14 cellular contexts compared by ENCODE assay signal in the genomic region with DNA sequence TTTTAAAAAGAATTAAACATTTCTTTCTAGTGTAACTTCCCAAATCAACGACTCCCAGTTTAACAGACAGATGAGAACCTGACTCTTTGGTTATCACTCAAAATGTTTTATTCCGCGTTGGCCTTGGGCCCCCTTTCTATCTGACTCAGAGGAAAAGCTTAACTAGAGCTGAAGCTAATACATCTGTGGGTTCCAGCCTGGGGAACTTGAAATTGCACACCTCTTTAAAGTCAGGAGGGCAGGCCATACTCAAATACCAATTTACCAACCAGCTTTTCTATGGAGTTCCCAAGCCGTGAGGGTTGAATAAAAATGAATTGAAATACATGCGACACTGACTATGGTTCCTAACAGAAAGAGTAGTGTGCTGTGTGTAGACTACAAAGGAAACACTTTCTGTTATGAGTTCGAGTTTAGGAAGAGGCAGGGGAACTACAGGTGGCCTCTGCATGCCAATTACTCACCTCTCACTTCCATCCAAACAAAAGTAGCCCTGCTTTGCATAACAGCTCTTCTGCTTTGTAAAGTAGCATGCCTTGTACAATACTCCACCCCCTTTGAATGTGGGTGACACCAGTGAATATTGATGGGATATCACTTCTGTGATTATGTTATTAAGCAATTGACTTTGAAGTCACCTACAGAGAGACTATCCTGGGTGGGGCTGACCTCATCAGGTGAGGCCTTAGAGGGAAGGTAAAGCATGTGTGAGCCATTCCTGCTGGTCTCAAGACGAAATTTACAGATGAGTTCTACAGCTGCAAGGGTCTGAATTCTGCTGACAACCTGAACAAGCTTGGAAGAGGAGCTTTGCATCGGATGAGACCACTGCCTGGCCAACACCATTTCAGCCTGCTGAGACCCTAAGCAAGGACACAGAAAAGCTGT.
DNase-seq lines count a peak whose midpoint lies in the region; ATAC-seq and TF ChIP-seq lines count a peak whose summit lies in the region.
"Had no signal": no experiment of that assay in that cellular context is flagged by ENCODE, and none has a peak within 500 bp of the region (broad histone marks: within the 10 kb centered on the region; RNA-seq: fewer than 3 reads in every experiment).

No MANE protein-coding gene starts in this region.

- no peak for DNase-seq in coronary artery (ENCODE audit: low spot score)
- no peak for DNase-seq in activated T-helper 2 cell treated with anti-CD3 and anti-CD28 coated beads, Interferon-gamma antibody, Interleukin-2, Interleukin-4, amounts not matched to agents 10 μg/mL and 5 μg/mL and 100 μg/mL, durations not matched to agents 14 hours and 24 hours and 36 hours (ENCODE audit: low spot score)
- DNase-seq: activated CD8-positive, alpha-beta memory T cell treated with anti-CD3 and anti-CD28 coated beads, Interleukin-2, amount 50 U/mL, for 4 hours; activated naive CD8-positive, alpha-beta T cell treated with anti-CD3 and anti-CD28 coated beads, Interleukin-2, amount 50 U/mL, for 24 hours; BE2C; NCI-H187 treated with DMSO at 0.1 percent for 48 hours had no signal

- peaks cover 79% of the 10 kb centered on the region for H3K36me3 ChIP-seq in HUES48 (ENCODE audit: control insufficient read depth, insufficient read depth, low read length)

- H3K27ac ChIP-seq in HUES48 (ENCODE audit: low read depth, low read length) (peak overlapping the region; percentile 29), coronary artery (no peak overlapping the region)
- H3K27ac ChIP-seq: esophagus muscularis mucosa had no signal

- no peak overlapping the region for H3K9ac ChIP-seq in HUES48 (ENCODE audit: low read depth, low read length)

- H3K4me3 Mint-ChIP-seq in activated T-helper 2 cell treated with anti-CD3 and anti-CD28 coated beads, Interferon-gamma antibody, Interleukin-2, Interleukin-4, amounts not matched to agents 10 μg/mL and 5 μg/mL and 100 μg/mL, durations not matched to agents 14 hours and 24 hours and 36 hours (ENCODE audit: low read depth) = no peak overlapping the region
- H3K4me3 Mint-ChIP-seq: activated naive CD8-positive, alpha-beta T cell treated with anti-CD3 and anti-CD28 coated beads, Interleukin-2, amount 50 U/mL, for 24 hours; neural crest cell had no signal

- peaks cover 1% of the 10 kb centered on the region for H3K4me1 Mint-ChIP-seq in activated T-helper 2 cell treated with anti-CD3 and anti-CD28 coated beads, Interferon-gamma antibody, Interleukin-2, Interleukin-4, amounts not matched to agents 10 μg/mL and 5 μg/mL and 100 μg/mL, durations not matched to agents 14 hours and 24 hours and 36 hours (ENCODE audit: low read depth)
- H3K4me1 Mint-ChIP-seq: activated naive CD8-positive, alpha-beta T cell treated with anti-CD3 and anti-CD28 coated beads, Interleukin-2, amount 50 U/mL, for 24 hours; neural crest cell had no signal

- no peaks in the 10 kb centered on the region for H3K9me3 Mint-ChIP-seq in activated T-helper 2 cell treated with anti-CD3 and anti-CD28 coated beads, Interferon-gamma antibody, Interleukin-2, Interleukin-4, amounts not matched to agents 10 μg/mL and 5 μg/mL and 100 μg/mL, durations not matched to agents 14 hours and 24 hours and 36 hours
- H3K9me3 Mint-ChIP-seq: activated naive CD8-positive, alpha-beta T cell treated with anti-CD3 and anti-CD28 coated beads, Interleukin-2, amount 50 U/mL, for 24 hours; neural crest cell had no signal

- H3K36me3 Mint-ChIP-seq in activated T-helper 2 cell treated with anti-CD3 and anti-CD28 coated beads, Interferon-gamma antibody, Interleukin-2, Interleukin-4, amounts not matched to agents 10 μg/mL and 5 μg/mL and 100 μg/mL, durations not matched to agents 14 hours and 24 hours and 36 hours (ENCODE audit: low read depth) = peaks cover 51% of the 10 kb centered on the region

- H3K4me1 ChIP-seq in HUES48 (ENCODE audit: control insufficient read depth, insufficient read depth, low read length) = no peaks in the 10 kb centered on the region; the same call in 1 of the 2 replicates
- H3K4me1 ChIP-seq: BE2C, esophagus muscularis mucosa had no signal

- intact Hi-C loops in activated T-helper 2 cell treated with anti-CD3 and anti-CD28 coated beads, Interferon-gamma antibody, Interleukin-2, Interleukin-4, amounts not matched to agents 10 μg/mL and 5 μg/mL and 100 μg/mL, durations not matched to agents 14 hours and 24 hours and 36 hours (cut with micrococcal nuclease) = no loop called here

- no peaks in the 10 kb centered on the region for H3K27me3 Mint-ChIP-seq in activated T-helper 2 cell treated with anti-CD3 and anti-CD28 coated beads, Interferon-gamma antibody, Interleukin-2, Interleukin-4, amounts not matched to agents 10 μg/mL and 5 μg/mL and 100 μg/mL, durations not matched to agents 14 hours and 24 hours and 36 hours (ENCODE audit: low read depth)
- H3K27me3 Mint-ChIP-seq: activated naive CD8-positive, alpha-beta T cell treated with anti-CD3 and anti-CD28 coated beads, Interleukin-2, amount 50 U/mL, for 24 hours had no signal

- no peak for TF ChIP-seq CTCF in coronary artery (IDR thresholded peaks at IDR 0.05)

- no peaks in the 10 kb centered on the region for H3K27me3 ChIP-seq in HUES48 (ENCODE audit: control insufficient read depth, insufficient read depth, low read length)
- H3K27me3 ChIP-seq: BE2C, esophagus muscularis mucosa had no signal

- peak; percentile 97 for ATAC-seq in GM18511 (IDR thresholded peaks at IDR 0.05; ENCODE audit: unreplicated experiment)
- peak; percentile 91 for ATAC-seq in GM21360 (IDR thresholded peaks at IDR 0.05; ENCODE audit: unreplicated experiment)
- ATAC-seq in HG02938 (IDR thresholded peaks at IDR 0.05; ENCODE audit: unreplicated experiment) = peak; percentile 97
- no peak for ATAC-seq in GM18519 (IDR thresholded peaks at IDR 0.05; ENCODE audit: low FRiP score, unreplicated experiment)
- ATAC-seq in GM19463 (IDR thresholded peaks at IDR 0.05; ENCODE audit: unreplicated experiment) = no peak
- ATAC-seq: activated naive CD8-positive, alpha-beta T cell treated with anti-CD3 and anti-CD28 coated beads, Interleukin-2, amount 50 U/mL, for 24 hours had no signal

- H3K9me3 ChIP-seq in HUES48 (ENCODE audit: control insufficient read depth, insufficient read depth, low read length) = no peaks in the 10 kb centered on the region
- H3K9me3 ChIP-seq: BE2C, esophagus muscularis mucosa had no signal

- no peak overlapping the region for H3K4me3 ChIP-seq in HUES48 (ENCODE audit: low read depth, low read length)
- no peak overlapping the region for H3K4me3 ChIP-seq in coronary artery
- H3K4me3 ChIP-seq: esophagus muscularis mucosa had no signal

- H3K27ac Mint-ChIP-seq in activated T-helper 2 cell treated with anti-CD3 and anti-CD28 coated beads, Interferon-gamma antibody, Interleukin-2, Interleukin-4, amounts not matched to agents 10 μg/mL and 5 μg/mL and 100 μg/mL, durations not matched to agents 14 hours and 24 hours and 36 hours = no peak overlapping the region
- H3K27ac Mint-ChIP-seq: activated naive CD8-positive, alpha-beta T cell treated with anti-CD3 and anti-CD28 coated beads, Interleukin-2, amount 50 U/mL, for 24 hours had no signal

Comparison
In these comparisons a context has a peak if more than half of its experiments do, and no peak if none do; other contexts are left out.
1. ATAC-seq: peak in GM18511 (single experiment), GM21360 (single experiment) and HG02938 (single experiment); none in GM18519 (single experiment) and GM19463 (single experiment).